8 cellular contexts compared by ENCODE assay signal in genomic region chr3:138186803-138187295, GRCh38.
DNase-seq lines count a peak whose midpoint lies in the region; ATAC-seq and TF ChIP-seq lines count a peak whose summit lies in the region.

No MANE protein-coding gene starts in this region.

- DNase-seq in AG09319 (ENCODE audit: extremely low read depth, low read depth) (peak; percentile 54), NCI-H524 treated with DMSO at 0.1 percent for 48 hours (lab: John Stamatoyannopoulos, UW) (peak; percentile 57), epidermal melanocyte (ENCODE audit: insufficient read length, low spot score) (peak; percentile 27)
- peak; percentile 79 to 81 for DNase-seq in activated CD8-positive, alpha-beta memory T cell treated with anti-CD3 and anti-CD28 coated beads for 4 hours (ENCODE audit: low read depth in 2 of 2)
- DNase-seq in stimulated activated CD8-positive, alpha-beta memory T cell treated with anti-CD3 and anti-CD28 coated beads, Interleukin-7, amount 100 ng/mL, for 1 hour (ENCODE audit: low read depth in 2 of 2) = peak; percentile 77 to 81

- ATAC-seq in GM19023 (IDR thresholded peaks at IDR 0.05; ENCODE audit: unreplicated experiment) (peak; percentile 95), HG03196 (IDR thresholded peaks at IDR 0.05; ENCODE audit: unreplicated experiment) (peak; percentile 89)

- H3K9me3 ChIP-seq in mucosa of rectum (ENCODE audit: control insufficient read depth in 2 of 2, low read length in 2 of 2) = no peaks in the 10 kb centered on the region

- peak overlapping the region; percentile 95 to 97 for H3K27ac ChIP-seq in mucosa of rectum (ENCODE audit: low read depth in 2 of 2, low read length in 2 of 2)

- peak overlapping the region; percentile 97 to 98 for H3K4me3 ChIP-seq in mucosa of rectum (ENCODE audit: low read length in 2 of 2)

- H3K4me1 ChIP-seq in mucosa of rectum (ENCODE audit: control insufficient read depth in 2 of 2, insufficient read depth in 2 of 2, low read length in 2 of 2) = peaks cover 6 to 15% of the 10 kb centered on the region in 2 donors

- H3K27me3 ChIP-seq in mucosa of rectum (ENCODE audit: control insufficient read depth in 2 of 2, insufficient read depth in 2 of 2, low read length in 2 of 2) = peaks cover 0 to 2% of the 10 kb centered on the region in 2 donors

- H3K36me3 ChIP-seq in mucosa of rectum (ENCODE audit: control insufficient read depth in 2 of 2, insufficient read depth in 2 of 2, low read length in 2 of 2) = no peaks in the 10 kb centered on the region

- no peak for TF ChIP-seq CTCF in AG09319 (IDR thresholded peaks at IDR 0.05; ENCODE audit: low read depth, low read length)

- H3K9ac ChIP-seq in mucosa of rectum (ENCODE audit: low read depth in 1 of 2, low read length in 2 of 2) = peak overlapping the region; percentile 94 to 97

Comparison
In these comparisons a context has a peak if more than half of its experiments do, and no peak if none do; other contexts are left out.
1. Peak in every context shown above with its lines: DNase-seq, ATAC-seq, H3K4me3 ChIP-seq and H3K27ac ChIP-seq.
2. DNase-seq: peak in every context shown above with its lines; median percentile 80 in activated CD8-positive, alpha-beta memory T cell treated with anti-CD3 and anti-CD28 coated beads for 4 hours; 79 in stimulated activated CD8-positive, alpha-beta memory T cell treated with anti-CD3 and anti-CD28 coated beads, Interleukin-7, amount 100 ng/mL, for 1 hour; 57 in NCI-H524 treated with DMSO at 0.1 percent for 48 hours; 54 in AG09319; 27 in epidermal melanocyte.